In the genomic region with DNA sequence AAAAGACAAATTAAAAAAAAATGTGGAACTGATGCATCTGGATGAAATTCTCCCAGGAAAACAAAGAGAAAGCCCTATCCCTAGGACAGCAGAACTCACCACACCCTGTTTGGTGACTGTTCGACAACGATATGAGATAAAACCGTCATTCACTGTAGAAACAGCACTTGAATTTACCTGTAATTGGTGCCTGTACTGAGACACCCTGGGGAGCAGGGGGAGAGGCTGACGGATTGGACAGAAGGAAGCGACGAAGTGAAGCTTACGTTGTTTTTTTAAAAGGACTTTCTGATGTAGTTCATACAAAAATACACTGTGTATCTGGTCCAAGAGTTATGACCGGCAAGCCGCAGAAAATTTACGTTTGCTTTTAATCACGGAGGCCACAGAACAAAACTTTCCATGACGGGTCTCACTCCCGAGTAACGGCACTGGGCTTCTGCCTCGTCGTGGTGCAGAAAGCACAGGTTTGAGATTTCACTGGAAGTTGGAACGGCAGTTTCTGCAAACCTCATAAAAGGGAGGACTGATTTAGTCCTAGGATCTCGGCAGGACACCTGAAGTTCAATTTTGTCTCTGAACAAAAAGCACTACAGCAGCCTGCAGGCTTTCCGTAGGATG, we compare ENCODE assay signal across 11 cellular contexts. TPM values are rescaled to one million over a fixed set of nuclear protein-coding genes. Genes with fewer than 3 reads are reported as not detected.
DNase-seq lines count a peak whose midpoint lies in the region; ATAC-seq and TF ChIP-seq lines count a peak whose summit lies in the region.
"Had no signal": no experiment of that assay in that cellular context is flagged by ENCODE, and none has a peak within 500 bp of the region (broad histone marks: within the 10 kb centered on the region; RNA-seq: fewer than 3 reads in every experiment).

No MANE protein-coding gene starts in this region.

- H3K9me3 Mint-ChIP-seq in progenitor cell of endocrine pancreas (ENCODE audit: low read depth), result no peaks in the 10 kb centered on the region

- peak overlapping the region; percentile 62 to 78 (median 76) for H3K27ac ChIP-seq in esophagus muscularis mucosa (replicated peaks in 1 of 4)

- H3K4me1 Mint-ChIP-seq in progenitor cell of endocrine pancreas (ENCODE audit: low read depth), result peaks cover 38% of the 10 kb centered on the region

- peaks cover 0 to 42% (median 38%) of the 10 kb centered on the region in 4 donors for H3K4me1 ChIP-seq in esophagus muscularis mucosa

- ATAC-seq in HG02610 (IDR thresholded peaks at IDR 0.05; ENCODE audit: unreplicated experiment), result no peak
- ATAC-seq: naive thymus-derived CD4-positive, alpha-beta T cell had no signal

- WGBS in esophagus muscularis mucosa, result 25% methylated on average over 19 of the region's 19 CpGs

- H3K4me3 Mint-ChIP-seq in progenitor cell of endocrine pancreas (ENCODE audit: low read depth), result no peak overlapping the region

- peaks cover 2% of the 10 kb centered on the region for H3K36me3 Mint-ChIP-seq in progenitor cell of endocrine pancreas (ENCODE audit: insufficient read depth)
- H3K36me3 Mint-ChIP-seq: naive thymus-derived CD4-positive, alpha-beta T cell had no signal

- intact Hi-C loops in esophagus muscularis mucosa (cut with DNase I), result no loop called here

- H3K27ac Mint-ChIP-seq in progenitor cell of endocrine pancreas, result peak overlapping the region; percentile 86
- H3K27ac Mint-ChIP-seq: naive thymus-derived CD4-positive, alpha-beta T cell had no signal

- peak overlapping the region; percentile 37 to 47 (median 42) for H3K4me3 ChIP-seq in esophagus muscularis mucosa

- no peak for TF ChIP-seq EP300 in esophagus muscularis mucosa (IDR thresholded peaks at IDR 0.05)

- DNase-seq in EL, result peak; percentile 41
- peak; percentile 35 for DNase-seq in NCI-H2227 treated with DMSO at 0.1 percent for 48 hours (lab: John Stamatoyannopoulos, UW)
- no peak for DNase-seq in esophagus muscularis mucosa (ENCODE audit: extremely low spot score)
- no peak for DNase-seq in progenitor cell of endocrine pancreas (ENCODE audit: low spot score, unreplicated experiment)
- no peak for DNase-seq in stimulated activated naive CD4-positive, alpha-beta T cell treated with Interleukin-2 at 50 U/mL for 16 hours (lab: John Stamatoyannopoulos, UW)
- no peak for DNase-seq in foreskin melanocyte
- DNase-seq in AG08396 (ENCODE audit: low spot score), result no peak
- DNase-seq: GF-D8; naive thymus-derived CD4-positive, alpha-beta T cell; NCI-H1092 had no signal

- TF ChIP-seq POLR2A in esophagus muscularis mucosa (IDR thresholded peaks at IDR 0.05; ENCODE audit: low read depth), result no peak

- no peaks in the 10 kb centered on the region for H3K36me3 ChIP-seq in esophagus muscularis mucosa

- no peaks in the 10 kb centered on the region for H3K9me3 ChIP-seq in esophagus muscularis mucosa

- H3K27me3 Mint-ChIP-seq in progenitor cell of endocrine pancreas, result no peaks in the 10 kb centered on the region

- TF ChIP-seq CTCF in esophagus muscularis mucosa (IDR thresholded peaks at IDR 0.05), result no peak
- no peak for TF ChIP-seq CTCF in progenitor cell of endocrine pancreas (IDR thresholded peaks at IDR 0.05; ENCODE audit: unreplicated experiment)

- H3K27me3 ChIP-seq in esophagus muscularis mucosa, result no peaks in the 10 kb centered on the region

RNA-seq across cellular contexts. Expression of gene NXN, which starts 9.7 kb away (rescaled TPM):
- 10 to 100 TPM; 37.0 to 65.6 (median 49.8) TPM for total RNA-seq in esophagus muscularis mucosa
- 53.1 and 56.0 TPM in 2 replicates for total RNA-seq in progenitor cell of endocrine pancreas

RNA-seq across cellular contexts. Expression of gene TIMM22, which starts 27.1 kb away (rescaled TPM):
- total RNA-seq in esophagus muscularis mucosa (10 to 100 TPM; 14.1 to 17.9 (median 15.8) TPM), progenitor cell of endocrine pancreas (14.1 and 14.3 TPM in 2 replicates)

Comparison
In these comparisons a context has a peak if more than half of its experiments do, and no peak if none do; other contexts are left out.
1. DNase-seq: peak in EL (single experiment) and NCI-H2227 treated with DMSO at 0.1 percent for 48 hours (single experiment); none in esophagus muscularis mucosa (single experiment), progenitor cell of endocrine pancreas (single experiment), stimulated activated naive CD4-positive, alpha-beta T cell treated with Interleukin-2 at 50 U/mL for 16 hours (single experiment), foreskin melanocyte (single experiment) and AG08396 (single experiment).